In genomic region chr9:86246752-86247161, GRCh38 we compare ENCODE assay signal across 8 cellular contexts. TPM values are rescaled to one million over a fixed set of nuclear protein-coding genes. Genes with fewer than 3 reads are reported as not detected.
DNase-seq lines count a peak whose midpoint lies in the region; ATAC-seq and TF ChIP-seq lines count a peak whose summit lies in the region.

No MANE protein-coding gene starts in this region.

- no peak overlapping the region for H3K4me3 Mint-ChIP-seq in H9

- H2BK20ac ChIP-seq in H9 (ENCODE audit: low read depth, low read length, poor library complexity, severe bottlenecking): no peak overlapping the region

- no peaks in the 10 kb centered on the region for H4K20me1 ChIP-seq in H9 (ENCODE audit: control insufficient read depth, insufficient read depth, insufficient read length)

- peak overlapping the region in 1 of 3 experiments; percentile 49; a peak in 2 of 7 replicates for H3K27ac Mint-ChIP-seq in H9

- no peak overlapping the region for H3K9ac ChIP-seq in H9 (ENCODE audit: extremely low read depth, insufficient read length, low read length)

- no peak overlapping the region for H2BK12ac ChIP-seq in H9 (ENCODE audit: insufficient read length, low read depth, low read length)

- no peaks in the 10 kb centered on the region for H3K27me3 Mint-ChIP-seq in H9 (ENCODE audit: low read depth)

- H3K79me2 ChIP-seq in H9 (ENCODE audit: insufficient read depth, low read length): no peaks in the 10 kb centered on the region

- no peak overlapping the region for H3K56ac ChIP-seq in H9 (ENCODE audit: insufficient read length, low read depth, low read length)

- peak; percentile 82 for ATAC-seq in GM18519 (IDR thresholded peaks at IDR 0.05; ENCODE audit: low FRiP score, unreplicated experiment)
- no peak for ATAC-seq in HG03045 (IDR thresholded peaks at IDR 0.05; ENCODE audit: unreplicated experiment)
- no peak for ATAC-seq in GM19455 (IDR thresholded peaks at IDR 0.05; ENCODE audit: unreplicated experiment)

- no peak overlapping the region for H3K4me2 ChIP-seq in H9 (ENCODE audit: insufficient read depth, insufficient read length, low read length)

- no peak overlapping the region for H4K91ac ChIP-seq in H9 (ENCODE audit: insufficient read length, low read depth, low read length)

- WGBS in H9 (ENCODE audit: extremely low coverage, insufficient read length, low lambda C conversion rate): no CpG with 5 or more reads among the region's 6 CpGs

- no peaks in the 10 kb centered on the region for H3K9me3 ChIP-seq in H9 (ENCODE audit: control insufficient read depth, low read depth, low read length)

- H3K27me3 ChIP-seq in H9 (ENCODE audit: insufficient read depth, low read length): no peaks in the 10 kb centered on the region

- H3K14ac ChIP-seq in H9 (ENCODE audit: insufficient read depth, low read length): no peak overlapping the region

- H3K4me1 Mint-ChIP-seq in H9: peaks cover 6 to 7% of the 10 kb centered on the region in 2 experiments; a peak in 3 of 4 replicates

- H3K9me3 Mint-ChIP-seq in H9: peaks cover 2 to 3% of the 10 kb centered on the region in 2 experiments

- H3K18ac ChIP-seq in H9 (ENCODE audit: insufficient read length, low read depth, low read length): no peak overlapping the region

- H2BK15ac ChIP-seq in H9 (ENCODE audit: low read depth, low read length): no peak overlapping the region

- H3K4me1 ChIP-seq in H9 (ENCODE audit: insufficient read depth, low read length): no peaks in the 10 kb centered on the region

- no peak overlapping the region for H3T11ph ChIP-seq in H9 (ENCODE audit: low read length)

- no peak overlapping the region for H4K5ac ChIP-seq in H9 (ENCODE audit: insufficient read length, low read depth, low read length)

- H3K23ac ChIP-seq in H9 (ENCODE audit: insufficient read length, low read depth, low read length): no peak overlapping the region

- peak; percentile 41; the same call in 2 of the 3 replicates for TF ChIP-seq CTCF in H9 (conservative IDR thresholded peaks at IDR 0.05)

- no peak overlapping the region for H2AFZ ChIP-seq in H9 (ENCODE audit: low read length)

- peaks cover 0 to 3% (median 1%) of the 10 kb centered on the region in 3 experiments; a peak in 1 of 7 replicates for H3K36me3 Mint-ChIP-seq in H9 (ENCODE audit: insufficient read depth in 1 of 3, low read depth in 3 of 3)

- no peak overlapping the region for H2AK5ac ChIP-seq in H9 (ENCODE audit: insufficient read length, low read length)

- H2BK5ac ChIP-seq in H9 (ENCODE audit: insufficient read length, low read length): no peak overlapping the region

- H3K27ac ChIP-seq in H9 (ENCODE audit: insufficient read length, low read depth, low read length): no peak overlapping the region

- H4K8ac ChIP-seq in H9 (replicated peaks; ENCODE audit: insufficient read length, low read depth, low read length): no peak overlapping the region

- DNase-seq in H9 (peak; percentile 37), NCI-H345 (lab: John Stamatoyannopoulos, UW) (peak; percentile 50), medulla oblongata (ENCODE audit: extremely low spot score) (peak; percentile 48), T-helper 1 cell (no peak), NCI-H2227 (lab: John Stamatoyannopoulos, UW; ENCODE audit: unreplicated experiment) (no peak)

- H3K79me1 ChIP-seq in H9 (ENCODE audit: insufficient read depth, low read depth, low read length, poor library complexity, severe bottlenecking): no peaks in the 10 kb centered on the region

- H3K23me2 ChIP-seq in H9 (ENCODE audit: insufficient read length, low read depth, low read length, poor library complexity, severe bottlenecking): no peaks in the 10 kb centered on the region

- no peak overlapping the region for H2BK120ac ChIP-seq in H9 (ENCODE audit: low read depth, low read length, poor library complexity, severe bottlenecking)

- H3K4ac ChIP-seq in H9 (ENCODE audit: low read depth, low read length): no peak overlapping the region

RNA-seq across cellular contexts. Expression of gene C9orf153, which starts 12.7 kb away (rescaled TPM):
- total RNA-seq in H9 (2021): 0.17 TPM in 1 of 2 replicates, not detected in the other

RNA-seq across cellular contexts. Expression of gene ISCA1, which starts 35.6 kb away (rescaled TPM):
- total RNA-seq in H9 (2021): 32.0 and 33.3 TPM in 2 replicates

Comparison
In these comparisons a context has a peak if more than half of its experiments do, and no peak if none do; other contexts are left out.
1. DNase-seq: peak in H9 (single experiment), NCI-H345 (single experiment) and medulla oblongata (single experiment); none in T-helper 1 cell (0 of 5) and NCI-H2227 (single experiment).